In genomic region chr13:32804673-32805260, GRCh38 we compare ENCODE assay signal across 17 cellular contexts.
DNase-seq lines count a peak whose midpoint lies in the region; ATAC-seq and TF ChIP-seq lines count a peak whose summit lies in the region.
"Had no signal": no experiment of that assay in that cellular context is flagged by ENCODE, and none has a peak within 500 bp of the region (broad histone marks: within the 10 kb centered on the region; RNA-seq: fewer than 3 reads in every experiment).

No MANE protein-coding gene starts in this region.

- no peak overlapping the region for H3K4me3 Mint-ChIP-seq in H9
- no peak overlapping the region for H3K4me3 Mint-ChIP-seq in activated CD4-positive, alpha-beta memory T cell treated with anti-CD3 and anti-CD28 coated beads, Interleukin-2, amount 10 ng/mL, durations not matched to agents 7 days and 5 days
- H3K4me3 Mint-ChIP-seq: activated CD4-positive, alpha-beta T cell treated with anti-CD3 and anti-CD28 coated beads for 36 hours; activated naive CD8-positive, alpha-beta T cell treated with anti-CD3 and anti-CD28 coated beads for 36 hours; nephron; T-helper 2 cell treated with Interferon-gamma antibody and Interleukin-4, amounts not matched to agents 5 μg/mL and 100 μg/mL, for 36 hours had no signal

- no peak overlapping the region for H2BK20ac ChIP-seq in H9 (ENCODE audit: low read depth, low read length, poor library complexity, severe bottlenecking)

- H3K27me3 ChIP-seq in H9 (ENCODE audit: insufficient read depth, low read length) (no peaks in the 10 kb centered on the region), mammary epithelial cell (ENCODE audit: insufficient read depth, low read length) (no peaks in the 10 kb centered on the region), esophagus squamous epithelium (no peaks in the 10 kb centered on the region)
- H3K27me3 ChIP-seq: right atrium auricular region had no signal

- H3K79me1 ChIP-seq in H9 (ENCODE audit: insufficient read depth, low read depth, low read length, poor library complexity, severe bottlenecking): no peaks in the 10 kb centered on the region

- no peak overlapping the region for H3K14ac ChIP-seq in H9 (ENCODE audit: insufficient read depth, low read length)

- H4K8ac ChIP-seq in H9 (replicated peaks; ENCODE audit: insufficient read length, low read depth, low read length): no peak overlapping the region

- H3K4ac ChIP-seq in H9 (ENCODE audit: low read depth, low read length): no peak overlapping the region

- H3K4me1 Mint-ChIP-seq in H9: peaks cover 5% of the 10 kb centered on the region in 2 experiments; a peak in 3 of 4 replicates
- H3K4me1 Mint-ChIP-seq in activated CD4-positive, alpha-beta memory T cell treated with anti-CD3 and anti-CD28 coated beads, Interleukin-2, amount 10 ng/mL, durations not matched to agents 7 days and 5 days: no peaks in the 10 kb centered on the region
- H3K4me1 Mint-ChIP-seq: activated CD4-positive, alpha-beta T cell treated with anti-CD3 and anti-CD28 coated beads for 36 hours; activated naive CD8-positive, alpha-beta T cell treated with anti-CD3 and anti-CD28 coated beads for 36 hours; nephron had no signal

- H2BK120ac ChIP-seq in H9 (ENCODE audit: low read depth, low read length, poor library complexity, severe bottlenecking): no peak overlapping the region

- H3K23ac ChIP-seq in H9 (ENCODE audit: insufficient read length, low read depth, low read length): no peak overlapping the region

- no peak overlapping the region for H2BK12ac ChIP-seq in H9 (ENCODE audit: insufficient read length, low read depth, low read length)

- H3K27ac ChIP-seq in H9 (ENCODE audit: insufficient read length, low read depth, low read length): no peak overlapping the region
- H3K27ac ChIP-seq in mammary epithelial cell (ENCODE audit: insufficient read depth, low read depth, low read length): no peak overlapping the region
- peak overlapping the region in 1 of 4 donors; percentile 46 for H3K27ac ChIP-seq in esophagus squamous epithelium
- H3K27ac ChIP-seq: right atrium auricular region had no signal

- POLR2A ChIA-PET in activated CD4-positive, alpha-beta memory T cell treated with anti-CD3 and anti-CD28 coated beads, Interleukin-2, amount 10 ng/mL, durations not matched to agents 7 days and 5 days (lab: Charles Lee): no interaction called here

- H2AFZ ChIP-seq in H9 (ENCODE audit: low read length) (peak overlapping the region; percentile 82), mammary epithelial cell (ENCODE audit: low read depth, low read length) (no peak overlapping the region)

- H3K9me3 ChIP-seq in H9 (ENCODE audit: control insufficient read depth, low read depth, low read length): no peaks in the 10 kb centered on the region
- H3K9me3 ChIP-seq in mammary epithelial cell (replicated peaks; ENCODE audit: insufficient read depth, low read length): no peaks in the 10 kb centered on the region
- H3K9me3 ChIP-seq in esophagus squamous epithelium: no peaks in the 10 kb centered on the region

- no peak overlapping the region for H3K18ac ChIP-seq in H9 (ENCODE audit: insufficient read length, low read depth, low read length)

- no peaks in the 10 kb centered on the region for H3K23me2 ChIP-seq in H9 (ENCODE audit: insufficient read length, low read depth, low read length, poor library complexity, severe bottlenecking)

- H3K4me1 ChIP-seq in H9 (ENCODE audit: insufficient read depth, low read length) (no peaks in the 10 kb centered on the region), mammary epithelial cell (ENCODE audit: insufficient read depth, low read length) (no peaks in the 10 kb centered on the region), esophagus squamous epithelium (no peaks in the 10 kb centered on the region)
- H3K4me1 ChIP-seq: right atrium auricular region had no signal

- no peak for DNase-seq in H9
- DNase-seq in NCI-H1930 (lab: John Stamatoyannopoulos, UW): peak; percentile 66 to 78
- DNase-seq in mammary epithelial cell: peak; percentile 10
- peak; percentile 17 for DNase-seq in left kidney (ENCODE audit: low read depth, low spot score)
- DNase-seq in activated gamma-delta T cell treated with Interleukin-2 at 50 U/mL for 16 hours: no peak
- no peak for DNase-seq in esophagus squamous epithelium (lab: John Stamatoyannopoulos, UW)
- no peak for DNase-seq in activated CD4-positive, alpha-beta memory T cell treated with anti-CD3 and anti-CD28 coated beads, Interleukin-2, amount 10 ng/mL, durations not matched to agents 7 days and 5 days
- DNase-seq: activated CD4-positive, alpha-beta T cell treated with anti-CD3 and anti-CD28 coated beads for 36 hours; activated naive CD8-positive, alpha-beta T cell treated with anti-CD3 and anti-CD28 coated beads for 36 hours; C1 segment of cervical spinal cord; DND-41; erythroblast; NCI-H1105 had no signal

- intact Hi-C loops in mammary epithelial cell (cut with micrococcal nuclease): no loop called here
- intact Hi-C loops in esophagus squamous epithelium (cut with DNase I): no loop called here

- H3K36me3 Mint-ChIP-seq in H9 (ENCODE audit: insufficient read depth in 1 of 3, low read depth in 3 of 3): 0 out of 7 replicates have a peak, but pooled peaks cover 0 to 4% (median 0%) of the 10 kb centered on the region in 3 experiments
- no peaks in the 10 kb centered on the region for H3K36me3 Mint-ChIP-seq in activated CD4-positive, alpha-beta memory T cell treated with anti-CD3 and anti-CD28 coated beads, Interleukin-2, amount 10 ng/mL, durations not matched to agents 7 days and 5 days (ENCODE audit: low read depth)
- H3K36me3 Mint-ChIP-seq: activated naive CD8-positive, alpha-beta T cell treated with anti-CD3 and anti-CD28 coated beads for 36 hours had no signal

- no TSS peak for BruUV-seq in mammary epithelial cell (replicated peaks; lab: Mats Ljungman, UMichigan)

- no peak for ATAC-seq in HG03135 (IDR thresholded peaks at IDR 0.05; ENCODE audit: unreplicated experiment)
- ATAC-seq: activated CD4-positive, alpha-beta T cell treated with anti-CD3 and anti-CD28 coated beads for 36 hours had no signal

- no peak overlapping the region for H2BK15ac ChIP-seq in H9 (ENCODE audit: low read depth, low read length)

- peaks cover 0 to 3% of the 10 kb centered on the region in 2 experiments; a peak in 2 of 5 replicates for H3K9me3 Mint-ChIP-seq in H9
- no peaks in the 10 kb centered on the region for H3K9me3 Mint-ChIP-seq in activated CD4-positive, alpha-beta memory T cell treated with anti-CD3 and anti-CD28 coated beads, Interleukin-2, amount 10 ng/mL, durations not matched to agents 7 days and 5 days
- H3K9me3 Mint-ChIP-seq: activated naive CD8-positive, alpha-beta T cell treated with anti-CD3 and anti-CD28 coated beads for 36 hours; T-helper 2 cell treated with Interferon-gamma antibody and Interleukin-4, amounts not matched to agents 5 μg/mL and 100 μg/mL, for 36 hours had no signal

- no peaks in the 10 kb centered on the region for H3K79me2 ChIP-seq in H9 (ENCODE audit: insufficient read depth, low read length)
- no peaks in the 10 kb centered on the region for H3K79me2 ChIP-seq in mammary epithelial cell (ENCODE audit: insufficient read depth, low read length)

- TF ChIP-seq POLR2A in esophagus squamous epithelium (IDR thresholded peaks at IDR 0.05): no peak

- H3K27ac Mint-ChIP-seq in H9: peak overlapping the region in 1 of 3 experiments; percentile 23; a peak in 1 of 7 replicates
- H3K27ac Mint-ChIP-seq in activated CD4-positive, alpha-beta memory T cell treated with anti-CD3 and anti-CD28 coated beads, Interleukin-2, amount 10 ng/mL, durations not matched to agents 7 days and 5 days: no peak overlapping the region
- H3K27ac Mint-ChIP-seq: activated CD4-positive, alpha-beta T cell treated with anti-CD3 and anti-CD28 coated beads for 36 hours; activated naive CD8-positive, alpha-beta T cell treated with anti-CD3 and anti-CD28 coated beads for 36 hours; T-helper 2 cell treated with Interferon-gamma antibody and Interleukin-4, amounts not matched to agents 5 μg/mL and 100 μg/mL, for 36 hours had no signal

- no peak overlapping the region for H3T11ph ChIP-seq in H9 (ENCODE audit: low read length)

- in situ Hi-C loops in mammary epithelial cell (cut with MboI; ENCODE audit: low sequenced_read_pairs in 2 of 2): no loop called here

- H3K4me2 ChIP-seq in H9 (ENCODE audit: insufficient read depth, insufficient read length, low read length) (no peak overlapping the region), mammary epithelial cell (ENCODE audit: insufficient read depth, low read depth, low read length) (no peak overlapping the region)

- TF ChIP-seq CTCF in H9 (conservative IDR thresholded peaks at IDR 0.05): no peak
- no peak for TF ChIP-seq CTCF in mammary epithelial cell (conservative IDR thresholded peaks at IDR 0.05 in 1 of 2, IDR thresholded peaks at IDR 0.05 in 1 of 2; ENCODE audit: extremely low read depth in 1 of 2, insufficient read depth in 1 of 2, low read depth in 1 of 2, low read length in 2 of 2)
- TF ChIP-seq CTCF in esophagus squamous epithelium (IDR thresholded peaks at IDR 0.05): no peak

- H3K4me3 ChIP-seq in mammary epithelial cell (replicated peaks in 1 of 3; ENCODE audit: insufficient read depth in 1 of 3, low read depth in 2 of 3, low read length in 3 of 3): no peak overlapping the region
- H3K4me3 ChIP-seq in esophagus squamous epithelium: no peak overlapping the region
- H3K4me3 ChIP-seq: right atrium auricular region had no signal

- H3K36me3 ChIP-seq in mammary epithelial cell (ENCODE audit: insufficient read depth, low read length) (no peaks in the 10 kb centered on the region), esophagus squamous epithelium (no peaks in the 10 kb centered on the region)
- H3K36me3 ChIP-seq: right atrium auricular region had no signal

- H3K27me3 Mint-ChIP-seq in H9 (ENCODE audit: low read depth): no peaks in the 10 kb centered on the region; the same call in 1 of the 2 replicates
- H3K27me3 Mint-ChIP-seq in activated CD4-positive, alpha-beta memory T cell treated with anti-CD3 and anti-CD28 coated beads, Interleukin-2, amount 10 ng/mL, durations not matched to agents 7 days and 5 days: peaks cover 15% of the 10 kb centered on the region
- H3K27me3 Mint-ChIP-seq: activated CD4-positive, alpha-beta T cell treated with anti-CD3 and anti-CD28 coated beads for 36 hours; activated naive CD8-positive, alpha-beta T cell treated with anti-CD3 and anti-CD28 coated beads for 36 hours had no signal

- no peak overlapping the region for H4K5ac ChIP-seq in H9 (ENCODE audit: insufficient read length, low read depth, low read length)

- CTCF ChIA-PET in mammary epithelial cell (lab: Charles Lee; ENCODE audit: low non-redundant PET): no interaction called here
- CTCF ChIA-PET in activated CD4-positive, alpha-beta memory T cell treated with anti-CD3 and anti-CD28 coated beads, Interleukin-2, amount 10 ng/mL, durations not matched to agents 7 days and 5 days (lab: Charles Lee): no interaction called here

- H2AK5ac ChIP-seq in H9 (ENCODE audit: insufficient read length, low read length): no peak overlapping the region

- H3K9ac ChIP-seq in H9 (ENCODE audit: extremely low read depth, insufficient read length, low read length): no peak overlapping the region
- no peak overlapping the region for H3K9ac ChIP-seq in mammary epithelial cell (ENCODE audit: insufficient read depth, low read length)

- no peak overlapping the region for H4K91ac ChIP-seq in H9 (ENCODE audit: insufficient read length, low read depth, low read length)

- H2BK5ac ChIP-seq in H9 (ENCODE audit: insufficient read length, low read length): no peak overlapping the region

- no peak overlapping the region for H3K56ac ChIP-seq in H9 (ENCODE audit: insufficient read length, low read depth, low read length)

- dilution Hi-C loops in mammary epithelial cell (cut with HindIII; ENCODE audit: low sequenced_read_pairs): no loop called here

- no peaks in the 10 kb centered on the region for H4K20me1 ChIP-seq in H9 (ENCODE audit: control insufficient read depth, insufficient read depth, insufficient read length)
- no peaks in the 10 kb centered on the region for H4K20me1 ChIP-seq in mammary epithelial cell (ENCODE audit: insufficient read depth, low read length)

- no CpG with 5 or more reads among the region's 5 CpGs for WGBS in H9 (ENCODE audit: extremely low coverage, insufficient read length, low lambda C conversion rate)
- WGBS in mammary epithelial cell (ENCODE audit: low coverage, missing lambda C conversion rate): 82% methylated on average over 5 of the region's 5 CpGs
- 35 to 44% methylated on average over 5 of the region's 5 CpGs for WGBS in esophagus squamous epithelium, 2 donors

Comparison
In these comparisons a context has a peak if more than half of its experiments do, and no peak if none do; other contexts are left out.
1. DNase-seq: peak in NCI-H1930 (2 of 2), mammary epithelial cell (single experiment) and left kidney (single experiment); none in H9 (single experiment), activated gamma-delta T cell treated with Interleukin-2 at 50 U/mL for 16 hours (single experiment), esophagus squamous epithelium (single experiment) and activated CD4-positive, alpha-beta memory T cell treated with anti-CD3 and anti-CD28 coated beads, Interleukin-2, amount 10 ng/mL, durations not matched to agents 7 days and 5 days (single experiment).